In genomic region chr13:76594435-76594834, GRCh38 we compare ENCODE assay signal across 11 cellular contexts.
"Had no signal": no experiment of that assay in that cellular context is flagged by ENCODE, and none has a peak within 500 bp of the region (broad histone marks: within the 10 kb centered on the region; RNA-seq: fewer than 3 reads in every experiment).

No MANE protein-coding gene starts in this region.

- H3K4me3 Mint-ChIP-seq: GM23338, H9, HFFc6 had no signal

- FAIRE-seq: H1, H54 had no signal

- H2AFZ ChIP-seq: GM23248, GM23338 had no signal

- H3K27ac Mint-ChIP-seq: GM23338, H9, HFFc6 had no signal

- DNase-seq: GM23248, GOT3, H7, H9, HCEC 1CT, HFFc6 had no signal

- H3K4me1 Mint-ChIP-seq: GM23338, H9 had no signal

- H3K9ac ChIP-seq: GM23248 had no signal

- H3K9me3 ChIP-seq: HAP-1 had no signal

- H3K4me3 ChIP-seq: GM23248, GM23338, HAP-1 had no signal

- H3K36me3 ChIP-seq: HAP-1 had no signal

- H3K4me1 ChIP-seq: HAP-1 had no signal

- H3K27ac ChIP-seq: GM23248 had no signal

- ATAC-seq: GM23338, HCT116 had no signal

- H3K4me2 ChIP-seq: GM23338 had no signal

- H3K9me3 Mint-ChIP-seq: GM23338, H9, HFFc6 had no signal
